ENCODE assay signal across 7 cellular contexts in the genomic region with DNA sequence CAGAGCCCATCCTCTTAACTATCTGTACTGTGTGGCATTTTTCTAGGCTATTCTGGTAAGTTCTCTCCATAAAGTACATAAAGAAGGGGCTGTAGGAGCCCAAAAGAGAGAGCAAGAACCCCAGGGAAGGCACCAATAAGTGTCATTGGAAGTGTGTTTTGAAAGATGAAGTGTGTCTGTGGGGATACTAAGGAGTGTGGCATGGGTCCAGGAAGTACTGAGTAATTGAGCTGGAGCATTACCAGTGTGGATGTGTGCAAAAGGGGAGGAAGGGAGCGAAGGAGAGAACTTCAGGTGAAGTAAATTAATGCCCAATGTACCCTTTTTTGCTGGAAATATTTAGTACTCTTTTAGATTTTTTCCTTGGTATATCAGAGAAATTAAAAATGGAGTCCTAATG.
DNase-seq lines count a peak whose midpoint lies in the region; ATAC-seq lines count a peak whose summit lies in the region.

No MANE protein-coding gene starts in this region.

- ATAC-seq in GM21360 (IDR thresholded peaks at IDR 0.05; ENCODE audit: unreplicated experiment) = no peak
- ATAC-seq in HG02759 (IDR thresholded peaks at IDR 0.05; ENCODE audit: unreplicated experiment) = no peak

- H3K27ac ChIP-seq in epithelial cell of prostate = peak overlapping the region; percentile 80

- DNase-seq in H4 (ENCODE audit: low spot score) (peak; percentile 29), RKO (ENCODE audit: low spot score) (peak; percentile 35), epithelial cell of prostate (ENCODE audit: low read depth, low spot score) (no peak), pons (ENCODE audit: low spot score) (peak; percentile 37)
- no peak for DNase-seq in activated CD4-positive, alpha-beta T cell treated with anti-CD3 and anti-CD28 coated beads, Interleukin-2, amount 50 U/mL, for 1 hour

Comparison
In these comparisons a context has a peak if more than half of its experiments do, and no peak if none do; other contexts are left out.
1. DNase-seq: peak in H4 (single experiment), RKO (single experiment) and pons (single experiment); none in epithelial cell of prostate (single experiment) and activated CD4-positive, alpha-beta T cell treated with anti-CD3 and anti-CD28 coated beads, Interleukin-2, amount 50 U/mL, for 1 hour (single experiment).